32 cellular contexts compared by ENCODE assay signal in the genomic region with DNA sequence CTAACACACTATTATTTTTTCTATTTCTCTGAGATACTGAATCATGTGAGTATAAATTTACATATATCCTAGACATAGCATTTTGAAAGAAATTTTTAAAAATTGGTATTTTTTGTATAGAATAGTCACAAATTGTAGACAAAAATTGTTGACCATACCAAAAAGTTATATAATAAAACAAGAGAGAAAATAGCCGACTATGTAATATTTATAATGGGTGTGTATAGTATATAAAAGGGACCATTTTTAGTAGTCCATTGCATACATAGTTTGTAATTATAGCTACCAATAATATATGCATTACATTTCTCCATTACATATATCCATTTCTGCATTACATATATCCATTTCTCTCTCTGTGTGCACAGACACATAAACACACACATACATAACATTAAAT.
"Had no signal": no experiment of that assay in that cellular context is flagged by ENCODE, and none has a peak within 500 bp of the region (broad histone marks: within the 10 kb centered on the region; RNA-seq: fewer than 3 reads in every experiment).

No MANE protein-coding gene starts in this region.

- H3K4me1 ChIP-seq: adrenal gland, ascending aorta, body of pancreas, breast epithelium had no signal

- FAIRE-seq: astrocyte, bronchial epithelial cell had no signal

- DNase-seq: activated effector memory CD4-positive, alpha-beta T cell treated with anti-CD3 and anti-CD28 coated beads, Interleukin-2, amount 50 U/mL, for 16 hours; activated effector memory CD4-positive, alpha-beta T cell treated with Interleukin-2 at 50 U/mL for 16 hours; activated gamma-delta T cell; activated gamma-delta T cell treated with Interleukin-2 at 50 U/mL for 16 hours; activated naive CD4-positive, alpha-beta T cell; activated naive CD4-positive, alpha-beta T cell treated with anti-CD3 and anti-CD28 coated beads for 36 hours; activated naive CD4-positive, alpha-beta T cell treated with anti-CD3 and anti-CD28 coated beads, Interleukin-2, amount 10 ng/mL, durations not matched to agents 7 days and 5 days; activated naive CD4-positive, alpha-beta T cell treated with anti-CD3 and anti-CD28 coated beads, Interleukin-2, amount 50 U/mL, for 16 hours; activated naive CD4-positive, alpha-beta T cell treated with Interleukin-2 at 50 U/mL for 16 hours; activated naive CD8-positive, alpha-beta T cell treated with anti-CD3 and anti-CD28 coated beads for 36 hours; activated naive CD8-positive, alpha-beta T cell treated with anti-CD3 and anti-CD28 coated beads, Interleukin-2, amount 10 ng/mL, durations not matched to agents 7 days and 5 days; activated naive CD8-positive, alpha-beta T cell treated with anti-CD3 and anti-CD28 coated beads, Interleukin-2, amount 50 U/mL, for 24 hours; activated T-cell treated with anti-CD3 and anti-CD28 coated beads, Interleukin-2, amount 50 U/mL, for 4 hours; activated T-cell treated with anti-CD3 and anti-CD28 coated beads, Interleukin-2, amount 50 U/mL, for 48 hours; activated T-cell treated with anti-CD3 and anti-CD28 coated beads, Interleukin-2, amount 50 U/mL, for 72 hours; adrenal gland; amniotic stem cell; amygdala; anterior cingulate cortex; aorta; body of pancreas; brain microvascular endothelial cell; caudate nucleus; central memory CD4-positive, alpha-beta T cell; cerebellar nuclear complex had no signal

- ATAC-seq: activated naive CD4-positive, alpha-beta T cell treated with anti-CD3 and anti-CD28 coated beads, Interleukin-2, amount 50 U/mL, for 72 hours; activated naive CD8-positive, alpha-beta T cell treated with anti-CD3 and anti-CD28 coated beads, Interleukin-2, amount 50 U/mL, for 24 hours; activated T-cell treated with anti-CD3 and anti-CD28 coated beads, Interleukin-2, amount 50 U/mL, for 4 hours; activated T-cell treated with anti-CD3 and anti-CD28 coated beads, Interleukin-2, amount 50 U/mL, for 72 hours; activated T-helper 17 cell treated with anti-CD3 and anti-CD28 coated beads, Interleukin-2, amount 50 U/mL, for 72 hours; body of pancreas had no signal

- H3K36me3 ChIP-seq: adrenal gland, ascending aorta, brain microvascular endothelial cell, breast epithelium, cardiac muscle cell had no signal

- H3K4me3 ChIP-seq: adrenal gland, ascending aorta, body of pancreas, breast epithelium, cardiac muscle cell had no signal

- H3K27ac ChIP-seq: adrenal gland, ascending aorta, body of pancreas, brain microvascular endothelial cell, breast epithelium, cardiac muscle cell had no signal

- H3K27me3 ChIP-seq: adrenal gland, ascending aorta, body of pancreas, brain microvascular endothelial cell, breast epithelium, cardiac muscle cell had no signal

- H3K9me3 ChIP-seq: adrenal gland, body of pancreas, breast epithelium had no signal
